8 cellular contexts compared by ENCODE assay signal in the genomic region with DNA sequence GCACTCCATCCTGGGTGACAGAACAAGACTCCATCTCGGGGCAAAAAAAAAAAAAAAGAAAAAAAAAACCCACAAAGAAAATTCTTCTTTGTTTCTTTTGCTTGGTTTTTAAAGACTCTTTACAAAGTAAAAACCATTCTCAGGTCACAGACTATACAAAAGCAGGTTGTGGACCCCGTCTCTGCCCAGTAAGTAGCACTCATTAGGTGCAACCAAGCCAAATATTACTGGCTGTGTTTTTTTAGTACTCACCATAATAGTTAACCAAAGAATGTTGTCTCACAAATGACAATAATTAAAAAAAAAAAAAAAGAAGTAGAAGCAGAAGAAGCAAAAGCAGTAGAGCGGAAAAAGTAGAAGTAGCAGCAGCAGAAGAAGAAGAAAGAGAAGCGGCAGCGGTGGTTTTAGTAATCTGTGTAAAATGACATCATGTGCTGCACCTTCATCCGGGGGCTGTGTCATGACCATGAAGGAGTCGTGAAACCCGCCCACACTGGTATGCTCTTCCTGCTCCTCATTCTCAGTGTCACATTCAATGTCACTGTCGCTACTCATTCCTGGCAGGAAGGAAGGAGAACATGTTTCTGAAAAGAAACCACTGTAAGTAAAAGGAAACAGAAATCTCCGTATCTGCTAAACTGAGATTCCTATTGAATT.
A peak's percentile ranks its signal among the peaks of the same experiment; 100 is the strongest.
DNase-seq lines count a peak whose midpoint lies in the region; ATAC-seq lines count a peak whose summit lies in the region.

No MANE protein-coding gene starts in this region.

- ATAC-seq in GM18868 (IDR thresholded peaks at IDR 0.05; ENCODE audit: unreplicated experiment) (peak; percentile 94), HG02981 (IDR thresholded peaks at IDR 0.05; ENCODE audit: unreplicated experiment) (peak; percentile 94), T-cell (replicated peaks in 1 of 4) (peak; percentile 92 to 100 (median 99)), left colon (peak; percentile 30)
- peak; percentile 99 for ATAC-seq in activated naive CD8-positive, alpha-beta T cell treated with anti-CD3 and anti-CD28 coated beads, Interleukin-2, amount 50 U/mL, for 24 hours

- POLR2A ChIA-PET in T-cell (lab: Charles Lee), result interaction anchor here in 1 of 2 donors (1.3 kb wide), 1 partner anchor 369 kb away, joined by 4 read pairs; no protein-coding TSS in a partner anchor

- peak overlapping the region; percentile 65 to 81 (median 78) for H3K4me3 Mint-ChIP-seq in T-cell
- peak overlapping the region; percentile 77 for H3K4me3 Mint-ChIP-seq in activated naive CD8-positive, alpha-beta T cell treated with anti-CD3 and anti-CD28 coated beads, Interleukin-2, amount 50 U/mL, for 24 hours

- H3K27me3 Mint-ChIP-seq in T-cell, result no peaks in the 10 kb centered on the region
- no peaks in the 10 kb centered on the region for H3K27me3 Mint-ChIP-seq in activated naive CD8-positive, alpha-beta T cell treated with anti-CD3 and anti-CD28 coated beads, Interleukin-2, amount 50 U/mL, for 24 hours

- peak overlapping the region; percentile 97 to 98 for H3K27ac Mint-ChIP-seq in T-cell
- H3K27ac Mint-ChIP-seq in activated naive CD8-positive, alpha-beta T cell treated with anti-CD3 and anti-CD28 coated beads, Interleukin-2, amount 50 U/mL, for 24 hours, result peak overlapping the region; percentile 89

- H3K36me3 Mint-ChIP-seq in T-cell, result peaks cover 22% of the 10 kb centered on the region
- peaks cover 30% of the 10 kb centered on the region for H3K36me3 Mint-ChIP-seq in activated naive CD8-positive, alpha-beta T cell treated with anti-CD3 and anti-CD28 coated beads, Interleukin-2, amount 50 U/mL, for 24 hours (ENCODE audit: low read depth)

- DNase-seq in T-cell (peak; percentile 16 to 81 (median 68)), left colon (peak; percentile 32 to 34), G401 (ENCODE audit: low spot score) (no peak), NCI-H2227 treated with DMSO at 0.1 percent for 48 hours (lab: John Stamatoyannopoulos, UW) (no peak)
- DNase-seq in activated naive CD8-positive, alpha-beta T cell treated with anti-CD3 and anti-CD28 coated beads, Interleukin-2, amount 50 U/mL, for 24 hours, result peak; percentile 69
- DNase-seq in stimulated activated CD4-positive, alpha-beta T cell treated with anti-CD3 and anti-CD28 coated beads, TNF-alpha, amount 100 ng/mL, for 4 hours (ENCODE audit: low read depth in 3 of 3), result peak; percentile 32 to 61 (median 47)

- H3K4me1 Mint-ChIP-seq in T-cell, result peaks cover 18 to 19% (median 19%) of the 10 kb centered on the region in 3 donors
- peaks cover 29% of the 10 kb centered on the region for H3K4me1 Mint-ChIP-seq in activated naive CD8-positive, alpha-beta T cell treated with anti-CD3 and anti-CD28 coated beads, Interleukin-2, amount 50 U/mL, for 24 hours

- intact Hi-C loops in left colon (cut with DNase I, micrococcal nuclease), result loop anchor here (5.0 to 10.0 kb wide), 4 partner anchors 286 to 476 kb away; no protein-coding TSS in a partner anchor

- no peaks in the 10 kb centered on the region for H3K9me3 Mint-ChIP-seq in T-cell
- no peaks in the 10 kb centered on the region for H3K9me3 Mint-ChIP-seq in activated naive CD8-positive, alpha-beta T cell treated with anti-CD3 and anti-CD28 coated beads, Interleukin-2, amount 50 U/mL, for 24 hours

- CTCF ChIA-PET in T-cell (lab: Charles Lee), result interaction anchor here in 1 of 2 donors (0.7 to 1.0 kb wide), 2 partner anchors 24 to 413 kb away, joined by 3 read pairs; no protein-coding TSS in a partner anchor

- in situ Hi-C loops in G401 (cut with HindIII; ENCODE audit: low sequenced_read_pairs), result no loop called here

Comparison
In these comparisons a context has a peak if more than half of its experiments do, and no peak if none do; other contexts are left out.
1. ATAC-seq: peak in every context shown above with its lines; median percentile 99 in T-cell; 99 in activated naive CD8-positive, alpha-beta T cell treated with anti-CD3 and anti-CD28 coated beads, Interleukin-2, amount 50 U/mL, for 24 hours; 94 in GM18868; 94 in HG02981; 30 in left colon.
2. DNase-seq: peak in T-cell (34 of 34), activated naive CD8-positive, alpha-beta T cell treated with anti-CD3 and anti-CD28 coated beads, Interleukin-2, amount 50 U/mL, for 24 hours (single experiment), left colon (2 of 2) and stimulated activated CD4-positive, alpha-beta T cell treated with anti-CD3 and anti-CD28 coated beads, TNF-alpha, amount 100 ng/mL, for 4 hours (3 of 3); none in G401 (single experiment) and NCI-H2227 treated with DMSO at 0.1 percent for 48 hours (single experiment).